In genomic region chr1:159459551-159459950, GRCh38 we compare ENCODE assay signal across 2 cellular contexts.
TF ChIP-seq lines count a peak whose summit lies in the region.

No MANE protein-coding gene starts in this region.

TF ChIP-seq in HepG2, 621 proteins besides CTCF, POLR2A, EP300 and RAD21:
- no peak for TF ChIP-seq SMAD9 (CRISPR knock-in tag; IDR thresholded peaks at IDR 0.05)
- TF ChIP-seq MAFF (IDR thresholded peaks at IDR 0.05; ENCODE audit: low read depth, low read length): peak; percentile 66; the same call in 1 of the 2 replicates
- no peak for TF ChIP-seq AHR (CRISPR knock-in tag; IDR thresholded peaks at IDR 0.05)
- TF ChIP-seq ZNF780A (CRISPR knock-in tag; IDR thresholded peaks at IDR 0.05): no peak
- TF ChIP-seq ATF7-NPFF (CRISPR knock-in tag; IDR thresholded peaks at IDR 0.05; ENCODE audit: low read depth): no peak
- no peak for TF ChIP-seq ZNF580 (CRISPR knock-in tag; IDR thresholded peaks at IDR 0.05; ENCODE audit: borderline replicate concordance, low read depth)
- TF ChIP-seq MAFK (conservative IDR thresholded peaks at IDR 0.05 in 1 of 2, IDR thresholded peaks at IDR 0.05 in 1 of 2; ENCODE audit: low read length in 2 of 2): peak; percentile 25 to 78; a peak in 2 of 4 replicates
- no peak for TF ChIP-seq ZNF567 (CRISPR knock-in tag; IDR thresholded peaks at IDR 0.05; ENCODE audit: borderline replicate concordance)
- TF ChIP-seq ZSCAN30 (CRISPR knock-in tag; IDR thresholded peaks at IDR 0.05): no peak
- TF ChIP-seq ZNF329 (CRISPR knock-in tag; IDR thresholded peaks at IDR 0.05; ENCODE audit: low read depth): no peak
- no peak for TF ChIP-seq PLRG1 (conservative IDR thresholded peaks at IDR 0.05)
TF ChIP-seq in HepG2: peak in this region for 2.

TF ChIP-seq in K562, 482 proteins besides CTCF, POLR2A, EP300 and RAD21:
- TF ChIP-seq PHF8 (IDR thresholded peaks at IDR 0.05; ENCODE audit: borderline replicate concordance, low read length) (no peak), ZNF316 (IDR thresholded peaks at IDR 0.05) (peak; percentile 63), C11orf30 (IDR thresholded peaks at IDR 0.05; ENCODE audit: low read depth) (peak; percentile 16; the same call in 1 of the 2 replicates), ZC3H11A (IDR thresholded peaks at IDR 0.05; ENCODE audit: low read depth, low read length) (no peak)
